Comparison of ENCODE assay signal across 25 cellular contexts in the genomic region with DNA sequence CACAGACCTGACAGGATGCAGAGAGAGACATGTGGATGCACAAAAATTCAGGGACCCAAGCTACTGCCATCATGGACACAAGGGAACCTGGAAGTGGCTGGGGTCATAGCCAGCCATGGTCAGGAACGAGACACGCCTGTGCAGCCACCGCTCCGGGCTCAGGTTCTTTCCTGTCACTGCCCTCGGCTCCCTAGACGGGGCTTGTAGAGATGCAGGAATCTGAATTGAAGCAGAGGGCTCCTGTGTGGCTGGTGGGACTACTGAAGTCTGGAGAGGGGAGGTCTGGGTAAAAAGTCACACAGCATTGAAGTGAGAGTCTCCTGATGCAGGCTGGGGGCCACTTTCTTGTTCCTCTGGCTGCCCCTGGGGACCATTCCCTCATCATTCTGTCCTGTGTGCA.
"Had no signal": no experiment of that assay in that cellular context is flagged by ENCODE, and none has a peak within 500 bp of the region (broad histone marks: within the 10 kb centered on the region; RNA-seq: fewer than 3 reads in every experiment).

No MANE protein-coding gene starts in this region.

- H3K36me3 ChIP-seq: heart left ventricle, left lung, ovary, right atrium auricular region, right lobe of liver, tibial nerve, uterus had no signal

- ATAC-seq: left colon; left lung; mucosa of descending colon; naive thymus-derived CD4-positive, alpha-beta T cell; stimulated activated memory B cell treated with anti-CD40 and anti-IgM and Interleukin-4, amounts not matched to agents 10 μg/mL and 1 μg/mL and 100 μg/mL, for 72 hours; stimulated activated naive CD8-positive, alpha-beta T cell treated with anti-CD3 and anti-CD28 coated beads, Interleukin-15, amount 100 ng/mL, for 72 hours had no signal

- H3K4me2 ChIP-seq: smooth muscle cell had no signal

- H3K27me3 ChIP-seq: heart left ventricle, ovary, right atrium auricular region, right lobe of liver, tibial nerve, uterus had no signal

- H3K27ac ChIP-seq: heart left ventricle, left lung, ovary, right atrium auricular region, right lobe of liver, uterus had no signal

- FAIRE-seq: islet of Langerhans, kidney had no signal

- H3K36me3 Mint-ChIP-seq: immature natural killer cell; naive thymus-derived CD4-positive, alpha-beta T cell; stimulated activated memory B cell treated with anti-CD40 and anti-IgM and Interleukin-4, amounts not matched to agents 10 μg/mL and 1 μg/mL and 100 μg/mL, for 72 hours; type B pancreatic cell had no signal

- H3K27ac Mint-ChIP-seq: immature natural killer cell; naive thymus-derived CD4-positive, alpha-beta T cell; progenitor cell of endocrine pancreas; stimulated activated memory B cell treated with anti-CD40 and anti-IgM and Interleukin-4, amounts not matched to agents 10 μg/mL and 1 μg/mL and 100 μg/mL, for 72 hours; type B pancreatic cell had no signal

- H3K4me3 Mint-ChIP-seq: immature natural killer cell; naive thymus-derived CD4-positive, alpha-beta T cell; stimulated activated memory B cell treated with anti-CD40 and anti-IgM and Interleukin-4, amounts not matched to agents 10 μg/mL and 1 μg/mL and 100 μg/mL, for 72 hours; stimulated activated naive CD8-positive, alpha-beta T cell treated with anti-CD3 and anti-CD28 coated beads, Interleukin-15, amount 100 ng/mL, for 72 hours; type B pancreatic cell had no signal

- H3K4me1 ChIP-seq: right atrium auricular region, right lobe of liver, tibial nerve, uterus had no signal

- H3K9me3 Mint-ChIP-seq: immature natural killer cell; naive thymus-derived CD4-positive, alpha-beta T cell; stimulated activated memory B cell treated with anti-CD40 and anti-IgM and Interleukin-4, amounts not matched to agents 10 μg/mL and 1 μg/mL and 100 μg/mL, for 72 hours; stimulated activated naive CD8-positive, alpha-beta T cell treated with anti-CD3 and anti-CD28 coated beads, Interleukin-15, amount 100 ng/mL, for 72 hours; type B pancreatic cell had no signal

- H3K9me3 ChIP-seq: heart left ventricle, left lung, mucosa of descending colon, ovary, right atrium auricular region, right lobe of liver, tibial nerve, uterus had no signal

- H3K4me3 ChIP-seq: heart left ventricle, left lung, lung, mucosa of descending colon, ovary, right atrium auricular region, right lobe of liver, smooth muscle cell, tibial nerve, uterus had no signal

- DNase-seq: heart left ventricle; immature natural killer cell; kidney; left colon; left lung; mesendoderm; mucosa of descending colon; naive thymus-derived CD4-positive, alpha-beta T cell; ovary; right lobe of liver; stimulated activated CD4-positive, alpha-beta T cell treated with anti-CD3 and anti-CD28 coated beads, Interleukin-1b, Interleukin-23, amount 100 ng/mL, for 48 hours; stimulated activated CD4-positive, alpha-beta T cell treated with anti-CD3 and anti-CD28 coated beads, Interleukin-2, amount 100 ng/mL, for 48 hours; stimulated activated CD4-positive, alpha-beta T cell treated with anti-CD3 and anti-CD28 coated beads, Interleukin-4, amount 100 ng/mL, for 4 hours; stimulated activated CD8-positive, alpha-beta memory T cell treated with anti-CD3 and anti-CD28 coated beads, Interleukin-4, amount 100 ng/mL, for 48 hours; stimulated activated naive CD4-positive, alpha-beta T cell treated with Interleukin-2 at 50 U/mL for 16 hours; stimulated activated naive CD8-positive, alpha-beta T cell treated with anti-CD3 and anti-CD28 coated beads, Interleukin-15, amount 100 ng/mL, for 72 hours; uterus had no signal

- H3K4me1 Mint-ChIP-seq: immature natural killer cell; naive thymus-derived CD4-positive, alpha-beta T cell; stimulated activated naive CD8-positive, alpha-beta T cell treated with anti-CD3 and anti-CD28 coated beads, Interleukin-15, amount 100 ng/mL, for 72 hours had no signal
